In the genomic region with DNA sequence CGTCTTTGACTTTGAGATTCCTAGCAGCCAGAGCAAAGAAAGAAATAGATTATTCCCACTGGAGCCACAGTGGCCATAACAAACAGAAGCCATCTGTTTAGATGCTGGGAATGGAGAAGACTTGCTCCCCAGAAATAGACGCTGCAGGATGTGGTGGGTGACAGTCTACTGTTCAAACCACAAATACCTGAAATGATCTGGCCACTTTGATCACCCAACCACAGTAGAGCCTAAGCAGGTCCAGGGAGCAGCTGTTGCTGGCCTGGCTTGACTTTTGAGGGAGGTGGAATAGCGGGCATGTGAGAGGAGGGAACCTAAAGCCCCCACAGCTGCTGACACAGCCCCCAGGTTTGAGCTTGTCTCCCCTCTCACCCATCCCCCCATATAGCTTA, we compare ENCODE assay signal across 8 cellular contexts. TPM values are rescaled to one million over a fixed set of nuclear protein-coding genes. Genes with fewer than 3 reads are reported as not detected.
DNase-seq lines count a peak whose midpoint lies in the region; ATAC-seq and TF ChIP-seq lines count a peak whose summit lies in the region.

No MANE protein-coding gene starts in this region.

- H3K9me3 Mint-ChIP-seq in activated naive CD8-positive, alpha-beta T cell treated with anti-CD3 and anti-CD28 coated beads for 36 hours: no peaks in the 10 kb centered on the region

- H3K9me3 ChIP-seq in A673 (ENCODE audit: low read depth, low read length, poor library complexity, severe bottlenecking) (no peaks in the 10 kb centered on the region), psoas muscle (no peaks in the 10 kb centered on the region)

- POLR2A ChIA-PET in A673 (lab: Charles Lee; ENCODE audit: low non-redundant PET): no interaction called here

- peaks cover 72% of the 10 kb centered on the region for H3K4me1 Mint-ChIP-seq in activated naive CD8-positive, alpha-beta T cell treated with anti-CD3 and anti-CD28 coated beads for 36 hours

- BruUV-seq in A673 (replicated peaks; lab: Mats Ljungman, UMichigan): no TSS peak

- no peaks in the 10 kb centered on the region for H3K27me3 ChIP-seq in A673 (replicated peaks; ENCODE audit: insufficient read depth, low read depth, low read length, poor library complexity)
- H3K27me3 ChIP-seq in psoas muscle (ENCODE audit: insufficient read depth in 3 of 3, low read length in 2 of 3): no peaks in the 10 kb centered on the region

- TF ChIP-seq CTCF in A673 (conservative IDR thresholded peaks at IDR 0.05; ENCODE audit: low read depth, low read length) (no peak), psoas muscle (IDR thresholded peaks at IDR 0.05) (no peak)

- H3K36me3 ChIP-seq in A673 (ENCODE audit: insufficient read depth, low read length, poor library complexity, severe bottlenecking): peaks cover 46% of the 10 kb centered on the region
- H3K36me3 ChIP-seq in psoas muscle (ENCODE audit: insufficient read depth in 1 of 2, low read depth in 1 of 2): peaks cover 3 to 34% of the 10 kb centered on the region in 2 donors

- H3K4me3 ChIP-seq in A673 (ENCODE audit: low read depth, low read length, poor library complexity, severe bottlenecking): no peak overlapping the region
- H3K4me3 ChIP-seq in psoas muscle: no peak overlapping the region

- CTCF ChIA-PET in A673 (lab: Charles Lee): interaction anchor here (0.6 to 1.8 kb wide), 3 partner anchors 47 to 112 kb away, joined by 3 to 6 read pairs (median 4); no protein-coding TSS in a partner anchor

- H3K36me3 Mint-ChIP-seq in activated naive CD8-positive, alpha-beta T cell treated with anti-CD3 and anti-CD28 coated beads for 36 hours: peaks cover 31% of the 10 kb centered on the region

- ATAC-seq in GM19324 (IDR thresholded peaks at IDR 0.05; ENCODE audit: low FRiP score, unreplicated experiment) (peak; percentile 11), HG03280 (IDR thresholded peaks at IDR 0.05; ENCODE audit: unreplicated experiment) (peak; percentile 26), psoas muscle (peak in 2 of 4 donors; percentile 29 to 40)

- peak overlapping the region; percentile 32 for H3K4me3 Mint-ChIP-seq in activated naive CD8-positive, alpha-beta T cell treated with anti-CD3 and anti-CD28 coated beads for 36 hours

- H3K4me1 ChIP-seq in A673 (ENCODE audit: insufficient read depth, low read length, poor library complexity, severe bottlenecking): peaks cover 57% of the 10 kb centered on the region
- H3K4me1 ChIP-seq in psoas muscle: peaks cover 62% of the 10 kb centered on the region

- intact Hi-C loops in A673 (cut with micrococcal nuclease; ENCODE audit: unreplicated experiment): no loop called here
- intact Hi-C loops in psoas muscle (cut with DNase I): no loop called here

- H3K27ac ChIP-seq in A673 (ENCODE audit: low read depth, low read length, poor library complexity, severe bottlenecking) (peak overlapping the region; percentile 87), psoas muscle (peak overlapping the region; percentile 76)

- peak overlapping the region; percentile 88 for H3K27ac Mint-ChIP-seq in activated naive CD8-positive, alpha-beta T cell treated with anti-CD3 and anti-CD28 coated beads for 36 hours

- DNase-seq in A673 (ENCODE audit: low spot score) (no peak), psoas muscle (no peak), hepatic stellate cell (ENCODE audit: low spot score) (no peak), NCI-H1417 (lab: John Stamatoyannopoulos, UW) (no peak), NCI-H345 treated with DMSO at 0.1 percent for 48 hours (lab: John Stamatoyannopoulos, UW; ENCODE audit: unreplicated experiment) (no peak)
- peak; percentile 64 for DNase-seq in activated naive CD8-positive, alpha-beta T cell treated with anti-CD3 and anti-CD28 coated beads for 36 hours

- WGBS in psoas muscle, 3 donors: 81 to 88% (median 82%) methylated on average over 3 of the region's 3 CpGs

- H3K27me3 Mint-ChIP-seq in activated naive CD8-positive, alpha-beta T cell treated with anti-CD3 and anti-CD28 coated beads for 36 hours: no peaks in the 10 kb centered on the region

RNA-seq across cellular contexts. Expression of a gene that starts 38.6 kb away (rescaled TPM):
- total RNA-seq in A673 (2021): 109 and 133 TPM in 2 replicates
- 10 to 100 TPM; 58.5 to 59.4 TPM for total RNA-seq in activated naive CD8-positive, alpha-beta T cell treated with anti-CD3 and anti-CD28 coated beads for 36 hours
- 10 to 100 TPM; 10.5 to 25.0 (median 13.2) TPM for total RNA-seq in psoas muscle
- 10 to 100 TPM in 1 of 3 donors, 1 to 10 TPM in 2; 4.4 to 22.0 (median 6.4) TPM for polyA plus RNA-seq in psoas muscle
